In the genomic region with DNA sequence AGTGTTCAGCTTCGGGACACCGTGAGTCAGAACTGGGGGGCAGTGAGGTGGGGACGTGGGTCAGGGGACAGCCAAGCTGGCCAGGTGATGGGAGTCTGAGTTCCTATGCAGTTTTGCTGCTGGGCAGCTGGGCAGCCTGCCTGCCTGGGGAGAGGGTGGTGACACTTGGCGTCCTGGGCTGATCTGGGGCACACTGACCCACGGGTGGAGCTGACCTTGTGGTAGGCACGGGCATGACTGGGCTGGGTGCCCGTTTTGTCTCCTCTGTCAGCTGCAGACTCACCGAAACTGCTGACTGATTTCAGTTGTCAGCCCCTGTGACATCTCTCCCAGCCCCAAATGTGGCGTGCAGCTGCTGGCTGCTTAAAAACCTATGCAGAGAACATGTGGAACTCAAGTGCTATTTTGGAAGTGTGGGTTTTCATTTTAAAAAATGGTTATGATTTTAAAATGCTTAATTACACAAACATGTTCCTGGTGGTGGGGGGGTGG, we compare ENCODE assay signal across 9 cellular contexts. TPM values are rescaled to one million over a fixed set of nuclear protein-coding genes. Genes with fewer than 3 reads are reported as not detected.
DNase-seq lines count a peak whose midpoint lies in the region; ATAC-seq and TF ChIP-seq lines count a peak whose summit lies in the region.
"Had no signal": no experiment of that assay in that cellular context is flagged by ENCODE, and none has a peak within 500 bp of the region (broad histone marks: within the 10 kb centered on the region; RNA-seq: fewer than 3 reads in every experiment).

No MANE protein-coding gene starts in this region.

- peak overlapping the region; percentile 45 for H3K27ac ChIP-seq in OCI-LY3 (ENCODE audit: low read length)
- H3K27ac ChIP-seq in right atrium auricular region = peak overlapping the region; percentile 75 to 83
- peak overlapping the region; percentile 54 for H3K27ac ChIP-seq in suprapubic skin

- TF ChIP-seq EP300 in suprapubic skin (IDR thresholded peaks at IDR 0.05) = no peak

- H3K4me3 ChIP-seq in OCI-LY3 (ENCODE audit: low read length) = peak overlapping the region; percentile 69
- H3K4me3 ChIP-seq in right atrium auricular region = no peak overlapping the region
- H3K4me3 ChIP-seq in suprapubic skin = no peak overlapping the region

- TF ChIP-seq CTCF in OCI-LY3 (IDR thresholded peaks at IDR 0.05; ENCODE audit: low read depth, low read length) (no peak), right atrium auricular region (IDR thresholded peaks at IDR 0.05) (no peak), suprapubic skin (IDR thresholded peaks at IDR 0.05) (no peak)

- ATAC-seq in GM18520 (IDR thresholded peaks at IDR 0.05; ENCODE audit: unreplicated experiment) = peak; percentile 93
- ATAC-seq in HG02759 (IDR thresholded peaks at IDR 0.05; ENCODE audit: unreplicated experiment) = peak; percentile 95

- H3K79me2 ChIP-seq in OCI-LY3 (ENCODE audit: low read length) = no peaks in the 10 kb centered on the region

- 35% methylated on average over 8 of the region's 9 CpGs for WGBS in suprapubic skin

- peak overlapping the region; percentile 49; the same call in 1 of the 2 replicates for H3K9ac ChIP-seq in OCI-LY3 (ENCODE audit: low read length)

- H3K36me3 ChIP-seq in OCI-LY3 (replicated peaks; ENCODE audit: low read depth, low read length) (peaks cover 5% of the 10 kb centered on the region), right atrium auricular region (no peaks in the 10 kb centered on the region), suprapubic skin (no peaks in the 10 kb centered on the region)

- peaks cover 41% of the 10 kb centered on the region for H3K4me1 ChIP-seq in OCI-LY3 (ENCODE audit: low read length)
- H3K4me1 ChIP-seq in right atrium auricular region = peaks cover 0 to 15% of the 10 kb centered on the region in 2 donors
- H3K4me1 ChIP-seq in suprapubic skin = peaks cover 20% of the 10 kb centered on the region

- H3K27me3 ChIP-seq in OCI-LY3 (ENCODE audit: low read depth, low read length) (no peaks in the 10 kb centered on the region), right atrium auricular region (no peaks in the 10 kb centered on the region), suprapubic skin (no peaks in the 10 kb centered on the region)

- peak overlapping the region; percentile 84 for H3K4me2 ChIP-seq in OCI-LY3 (ENCODE audit: low read length)

- TF ChIP-seq POLR2A in suprapubic skin (IDR thresholded peaks at IDR 0.05) = no peak

- DNase-seq in right atrium auricular region (ENCODE audit: low spot score) = peak; percentile 79
- DNase-seq in suprapubic skin (ENCODE audit: low spot score in 2 of 2) = peak; percentile 81 to 85
- DNase-seq in H4 (ENCODE audit: low spot score) = no peak
- DNase-seq in SK-N-DZ (ENCODE audit: low spot score) = no peak
- DNase-seq in NCI-H146 treated with DMSO at 0.1 percent for 48 hours (lab: John Stamatoyannopoulos, UW; ENCODE audit: unreplicated experiment) = no peak
- DNase-seq: activated naive CD8-positive, alpha-beta T cell treated with anti-CD3 and anti-CD28 coated beads, Interleukin-2, amount 10 ng/mL, durations not matched to agents 7 days and 5 days had no signal

- no peaks in the 10 kb centered on the region for H4K20me1 ChIP-seq in OCI-LY3 (ENCODE audit: insufficient read depth, low read length)

- no peaks in the 10 kb centered on the region for H3K9me3 ChIP-seq in OCI-LY3 (ENCODE audit: insufficient read depth, low read length)
- H3K9me3 ChIP-seq in right atrium auricular region = no peaks in the 10 kb centered on the region
- no peaks in the 10 kb centered on the region for H3K9me3 ChIP-seq in suprapubic skin

- peak overlapping the region; percentile 33; the same call in 1 of the 2 replicates for H2AFZ ChIP-seq in OCI-LY3 (ENCODE audit: low read depth, low read length)

RNA-seq across cellular contexts. Expression of gene E2F6, which starts 32.6 kb away (rescaled TPM):
- total RNA-seq in right atrium auricular region (10 to 100 TPM; 19.1 to 20.2 TPM), suprapubic skin (10 to 100 TPM in 2 of 4 donors, 1 to 10 TPM in 2; 9.3 to 15.7 (median 10.3) TPM)
- total RNA-seq in H4 (2014; rRNA removed; shearing (Covaris generic)) = 22.0 and 22.2 TPM in 2 replicates
- 32.3 and 34.7 TPM in 2 replicates for polyA plus RNA-seq in SK-N-DZ (2014; cell fraction: cytosol; rRNA removed)
- polyA plus RNA-seq in SK-N-DZ (2014; cell fraction: nucleus; rRNA removed) = 25.5 and 29.6 TPM in 2 replicates

RNA-seq across cellular contexts. Expression of gene GREB1, which starts 35.3 kb away (rescaled TPM):
- total RNA-seq in right atrium auricular region (1 to 10 TPM; 3.1 to 7.6 TPM), suprapubic skin (1 to 10 TPM; 3.0 to 6.1 (median 4.3) TPM)
- total RNA-seq in H4 (2014; rRNA removed; shearing (Covaris generic)) = 4.2 and 6.6 TPM in 2 replicates
- 18.4 and 26.3 TPM in 2 replicates for polyA plus RNA-seq in SK-N-DZ (2014; cell fraction: cytosol; rRNA removed)
- polyA plus RNA-seq in SK-N-DZ (2014; cell fraction: nucleus; rRNA removed) = 20.3 and 31.5 TPM in 2 replicates

Comparison
In these comparisons a context has a peak if more than half of its experiments do, and no peak if none do; other contexts are left out.
1. DNase-seq: peak in right atrium auricular region (single experiment) and suprapubic skin (2 of 2); none in H4 (single experiment), SK-N-DZ (single experiment) and NCI-H146 treated with DMSO at 0.1 percent for 48 hours (single experiment).
2. Peak in every context shown above with its lines, with median percentiles within 50 percentile points of each other: H3K27ac ChIP-seq.